ENCODE assay signal across 2 cellular contexts in the genomic region with DNA sequence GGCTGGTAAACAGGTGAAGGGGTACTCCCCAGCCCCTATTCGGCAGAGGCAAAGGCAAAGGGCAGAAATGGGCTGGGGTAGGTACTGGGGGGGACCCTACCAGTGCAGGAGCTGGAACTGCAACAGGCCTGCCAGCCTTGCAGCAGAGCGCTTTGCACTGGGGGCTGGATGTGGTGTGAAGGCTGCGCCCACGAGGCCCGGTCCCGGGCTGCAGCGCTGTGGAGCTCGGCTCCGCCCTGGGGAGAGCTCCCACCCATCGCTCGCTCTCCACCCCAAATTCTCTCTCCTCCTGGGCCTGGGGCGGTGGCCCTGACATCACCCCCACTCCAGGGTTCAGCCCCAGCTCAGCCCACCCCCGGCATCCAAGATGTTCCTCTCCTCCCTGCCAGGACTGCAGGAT.
TF ChIP-seq lines count a peak whose summit lies in the region.

No MANE protein-coding gene starts in this region.

TF ChIP-seq in HEK293, 187 proteins besides CTCF, POLR2A, EP300 and RAD21:
- TF ChIP-seq, protein P1, sequence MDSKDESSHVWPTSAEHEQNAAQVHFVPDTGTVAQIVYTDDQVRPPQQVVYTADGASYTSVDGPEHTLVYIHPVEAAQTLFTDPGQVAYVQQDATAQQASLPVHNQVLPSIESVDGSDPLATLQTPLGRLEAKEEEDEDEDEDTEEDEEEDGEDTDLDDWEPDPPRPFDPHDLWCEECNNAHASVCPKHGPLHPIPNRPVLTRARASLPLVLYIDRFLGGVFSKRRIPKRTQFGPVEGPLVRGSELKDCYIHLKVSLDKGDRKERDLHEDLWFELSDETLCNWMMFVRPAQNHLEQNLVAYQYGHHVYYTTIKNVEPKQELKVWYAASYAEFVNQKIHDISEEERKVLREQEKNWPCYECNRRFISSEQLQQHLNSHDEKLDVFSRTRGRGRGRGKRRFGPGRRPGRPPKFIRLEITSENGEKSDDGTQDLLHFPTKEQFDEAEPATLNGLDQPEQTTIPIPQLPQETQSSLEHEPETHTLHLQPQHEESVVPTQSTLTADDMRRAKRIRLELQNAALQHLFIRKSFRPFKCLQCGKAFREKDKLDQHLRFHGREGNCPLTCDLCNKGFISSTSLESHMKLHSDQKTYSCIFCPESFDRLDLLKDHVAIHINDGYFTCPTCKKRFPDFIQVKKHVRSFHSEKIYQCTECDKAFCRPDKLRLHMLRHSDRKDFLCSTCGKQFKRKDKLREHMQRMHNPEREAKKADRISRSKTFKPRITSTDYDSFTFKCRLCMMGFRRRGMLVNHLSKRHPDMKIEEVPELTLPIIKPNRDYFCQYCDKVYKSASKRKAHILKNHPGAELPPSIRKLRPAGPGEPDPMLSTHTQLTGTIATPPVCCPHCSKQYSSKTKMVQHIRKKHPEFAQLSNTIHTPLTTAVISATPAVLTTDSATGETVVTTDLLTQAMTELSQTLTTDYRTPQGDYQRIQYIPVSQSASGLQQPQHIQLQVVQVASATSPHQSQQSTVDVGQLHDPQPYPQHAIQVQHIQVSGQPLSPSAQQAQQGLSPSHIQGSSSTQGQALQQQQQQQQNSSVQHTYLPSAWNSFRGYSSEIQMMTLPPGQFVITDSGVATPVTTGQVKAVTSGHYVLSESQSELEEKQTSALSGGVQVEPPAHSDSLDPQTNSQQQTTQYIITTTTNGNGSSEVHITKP (tag by site-specific recombination; IDR thresholded peaks at IDR 0.05), result no peak
- TF ChIP-seq, protein P2, sequence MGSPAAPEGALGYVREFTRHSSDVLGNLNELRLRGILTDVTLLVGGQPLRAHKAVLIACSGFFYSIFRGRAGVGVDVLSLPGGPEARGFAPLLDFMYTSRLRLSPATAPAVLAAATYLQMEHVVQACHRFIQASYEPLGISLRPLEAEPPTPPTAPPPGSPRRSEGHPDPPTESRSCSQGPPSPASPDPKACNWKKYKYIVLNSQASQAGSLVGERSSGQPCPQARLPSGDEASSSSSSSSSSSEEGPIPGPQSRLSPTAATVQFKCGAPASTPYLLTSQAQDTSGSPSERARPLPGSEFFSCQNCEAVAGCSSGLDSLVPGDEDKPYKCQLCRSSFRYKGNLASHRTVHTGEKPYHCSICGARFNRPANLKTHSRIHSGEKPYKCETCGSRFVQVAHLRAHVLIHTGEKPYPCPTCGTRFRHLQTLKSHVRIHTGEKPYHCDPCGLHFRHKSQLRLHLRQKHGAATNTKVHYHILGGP (tag by site-specific recombination; IDR thresholded peaks at IDR 0.05), result no peak
- no peak for TF ChIP-seq ZEB2 (tag by site-specific recombination; IDR thresholded peaks at IDR 0.05)
- no peak for TF ChIP-seq MEIS1 (CRISPR knock-in tag; IDR thresholded peaks at IDR 0.05; ENCODE audit: borderline replicate concordance)
- no peak for TF ChIP-seq MZF1 (tag by site-specific recombination; IDR thresholded peaks at IDR 0.05; ENCODE audit: borderline replicate concordance)
- TF ChIP-seq ZNF157 (tag by site-specific recombination; IDR thresholded peaks at IDR 0.05), result no peak
- peak; percentile 46; the same call in 1 of the 2 replicates for TF ChIP-seq KLF1 (tag by site-specific recombination; IDR thresholded peaks at IDR 0.05)
- TF ChIP-seq, protein P3, sequence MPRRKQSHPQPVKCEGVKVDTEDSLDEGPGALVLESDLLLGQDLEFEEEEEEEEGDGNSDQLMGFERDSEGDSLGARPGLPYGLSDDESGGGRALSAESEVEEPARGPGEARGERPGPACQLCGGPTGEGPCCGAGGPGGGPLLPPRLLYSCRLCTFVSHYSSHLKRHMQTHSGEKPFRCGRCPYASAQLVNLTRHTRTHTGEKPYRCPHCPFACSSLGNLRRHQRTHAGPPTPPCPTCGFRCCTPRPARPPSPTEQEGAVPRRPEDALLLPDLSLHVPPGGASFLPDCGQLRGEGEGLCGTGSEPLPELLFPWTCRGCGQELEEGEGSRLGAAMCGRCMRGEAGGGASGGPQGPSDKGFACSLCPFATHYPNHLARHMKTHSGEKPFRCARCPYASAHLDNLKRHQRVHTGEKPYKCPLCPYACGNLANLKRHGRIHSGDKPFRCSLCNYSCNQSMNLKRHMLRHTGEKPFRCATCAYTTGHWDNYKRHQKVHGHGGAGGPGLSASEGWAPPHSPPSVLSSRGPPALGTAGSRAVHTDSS (tag by site-specific recombination; IDR thresholded peaks at IDR 0.05), result no peak
- peak; percentile 18; the same call in 1 of the 2 replicates for TF ChIP-seq EGR2 (tag by site-specific recombination; IDR thresholded peaks at IDR 0.05; ENCODE audit: low read depth)

TF ChIP-seq in HepG2, 621 proteins besides CTCF, POLR2A, EP300 and RAD21:
- TF ChIP-seq, protein P4, sequence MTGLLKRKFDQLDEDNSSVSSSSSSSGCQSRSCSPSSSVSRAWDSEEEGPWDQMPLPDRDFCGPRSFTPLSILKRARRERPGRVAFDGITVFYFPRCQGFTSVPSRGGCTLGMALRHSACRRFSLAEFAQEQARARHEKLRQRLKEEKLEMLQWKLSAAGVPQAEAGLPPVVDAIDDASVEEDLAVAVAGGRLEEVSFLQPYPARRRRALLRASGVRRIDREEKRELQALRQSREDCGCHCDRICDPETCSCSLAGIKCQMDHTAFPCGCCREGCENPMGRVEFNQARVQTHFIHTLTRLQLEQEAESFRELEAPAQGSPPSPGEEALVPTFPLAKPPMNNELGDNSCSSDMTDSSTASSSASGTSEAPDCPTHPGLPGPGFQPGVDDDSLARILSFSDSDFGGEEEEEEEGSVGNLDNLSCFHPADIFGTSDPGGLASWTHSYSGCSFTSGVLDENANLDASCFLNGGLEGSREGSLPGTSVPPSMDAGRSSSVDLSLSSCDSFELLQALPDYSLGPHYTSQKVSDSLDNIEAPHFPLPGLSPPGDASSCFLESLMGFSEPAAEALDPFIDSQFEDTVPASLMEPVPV (CRISPR knock-in tag; IDR thresholded peaks at IDR 0.05), result no peak
- no peak for TF ChIP-seq HDAC2 (CRISPR knock-in tag; IDR thresholded peaks at IDR 0.05)
- TF ChIP-seq MTF2 (CRISPR knock-in tag; IDR thresholded peaks at IDR 0.05; ENCODE audit: borderline replicate concordance), result no peak
- TF ChIP-seq, protein P5, sequence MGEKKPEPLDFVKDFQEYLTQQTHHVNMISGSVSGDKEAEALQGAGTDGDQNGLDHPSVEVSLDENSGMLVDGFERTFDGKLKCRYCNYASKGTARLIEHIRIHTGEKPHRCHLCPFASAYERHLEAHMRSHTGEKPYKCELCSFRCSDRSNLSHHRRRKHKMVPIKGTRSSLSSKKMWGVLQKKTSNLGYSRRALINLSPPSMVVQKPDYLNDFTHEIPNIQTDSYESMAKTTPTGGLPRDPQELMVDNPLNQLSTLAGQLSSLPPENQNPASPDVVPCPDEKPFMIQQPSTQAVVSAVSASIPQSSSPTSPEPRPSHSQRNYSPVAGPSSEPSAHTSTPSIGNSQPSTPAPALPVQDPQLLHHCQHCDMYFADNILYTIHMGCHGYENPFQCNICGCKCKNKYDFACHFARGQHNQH (CRISPR knock-in tag; IDR thresholded peaks at IDR 0.05), result no peak
- no peak for TF ChIP-seq ZNF562 (CRISPR knock-in tag; IDR thresholded peaks at IDR 0.05; ENCODE audit: borderline replicate concordance)
- no peak for TF ChIP-seq KLF11 (CRISPR knock-in tag; IDR thresholded peaks at IDR 0.05)
- no peak for TF ChIP-seq ZSCAN9 (CRISPR knock-in tag; IDR thresholded peaks at IDR 0.05; ENCODE audit: borderline replicate concordance)
- TF ChIP-seq HMGA1 (CRISPR knock-in tag; conservative IDR thresholded peaks at IDR 0.05), result no peak
- TF ChIP-seq PCBP1 (IDR thresholded peaks at IDR 0.05; ENCODE audit: borderline replicate concordance, low read depth, low read length), result no peak
- TF ChIP-seq, protein P6, sequence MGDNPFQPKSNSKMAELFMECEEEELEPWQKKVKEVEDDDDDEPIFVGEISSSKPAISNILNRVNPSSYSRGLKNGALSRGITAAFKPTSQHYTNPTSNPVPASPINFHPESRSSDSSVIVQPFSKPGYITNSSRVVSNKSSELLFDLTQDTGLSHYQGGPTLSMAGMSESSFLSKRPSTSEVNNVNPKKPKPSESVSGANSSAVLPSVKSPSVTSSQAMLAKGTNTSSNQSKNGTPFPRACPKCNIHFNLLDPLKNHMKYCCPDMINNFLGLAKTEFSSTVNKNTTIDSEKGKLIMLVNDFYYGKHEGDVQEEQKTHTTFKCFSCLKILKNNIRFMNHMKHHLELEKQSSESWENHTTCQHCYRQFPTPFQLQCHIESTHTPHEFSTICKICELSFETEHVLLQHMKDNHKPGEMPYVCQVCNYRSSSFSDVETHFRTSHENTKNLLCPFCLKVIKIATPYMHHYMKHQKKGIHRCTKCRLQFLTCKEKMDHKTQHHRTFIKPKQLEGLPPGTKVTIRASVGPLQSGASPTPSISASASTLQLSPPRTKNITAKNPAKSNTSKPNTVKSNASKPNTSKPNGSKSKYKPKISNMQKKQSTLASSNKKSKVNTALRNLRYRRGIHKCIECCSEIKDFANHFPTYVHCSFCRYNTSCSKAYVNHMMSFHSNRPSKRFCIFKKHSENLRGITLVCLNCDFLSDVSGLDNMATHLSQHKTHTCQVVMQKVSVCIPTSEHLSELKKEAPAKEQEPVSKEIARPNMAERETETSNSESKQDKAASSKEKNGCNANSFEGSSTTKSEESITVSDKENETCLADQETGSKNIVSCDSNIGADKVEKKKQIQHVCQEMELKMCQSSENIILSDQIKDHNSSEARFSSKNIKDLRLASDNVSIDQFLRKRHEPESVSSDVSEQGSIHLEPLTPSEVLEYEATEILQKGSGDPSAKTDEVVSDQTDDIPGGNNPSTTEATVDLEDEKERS (CRISPR knock-in tag; IDR thresholded peaks at IDR 0.05), result no peak
- TF ChIP-seq SETDB1 (CRISPR knock-in tag; IDR thresholded peaks at IDR 0.05; ENCODE audit: borderline replicate concordance), result no peak
- no peak for TF ChIP-seq ONECUT2 (CRISPR knock-in tag; IDR thresholded peaks at IDR 0.05)
